ENCODE assay signal across 16 cellular contexts in the genomic region with DNA sequence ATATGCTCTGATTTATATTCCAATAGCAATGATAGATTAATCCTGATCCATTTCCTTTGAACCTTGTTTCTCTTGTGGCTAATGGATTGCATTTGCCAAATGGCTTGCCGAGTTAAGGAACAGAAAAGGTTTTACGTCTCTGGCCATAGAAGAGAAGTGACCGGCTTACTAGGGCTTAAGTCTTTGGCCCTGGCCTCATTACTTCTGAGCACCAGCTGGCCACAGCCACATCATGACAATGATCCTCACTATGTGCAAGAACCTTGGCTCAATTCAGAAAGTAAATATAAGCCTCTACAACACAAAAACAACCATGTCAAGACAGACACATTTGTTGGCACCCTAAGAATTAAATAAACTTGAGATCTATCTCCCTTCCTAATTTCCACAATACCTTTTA. TPM values are rescaled to one million over a fixed set of nuclear protein-coding genes. Genes with fewer than 3 reads are reported as not detected.
A peak's percentile ranks its signal among the peaks of the same experiment; 100 is the strongest.
DNase-seq lines count a peak whose midpoint lies in the region; ATAC-seq and TF ChIP-seq lines count a peak whose summit lies in the region.
"Had no signal": no experiment of that assay in that cellular context is flagged by ENCODE, and none has a peak within 500 bp of the region (broad histone marks: within the 10 kb centered on the region; RNA-seq: fewer than 3 reads in every experiment).

No MANE protein-coding gene starts in this region.

- TF ChIP-seq POLR2A in esophagus squamous epithelium (IDR thresholded peaks at IDR 0.05), result no peak

- H3K9ac ChIP-seq in SU-DHL-6 (ENCODE audit: low read length), result no peak overlapping the region
- H3K9ac ChIP-seq: BLaER1 treated with 17β-estradiol and CSF1 and Interleukin-3, amounts not matched to agents 10 nM and 100 nM had no signal

- H3F3A ChIP-seq in DOHH2 (ENCODE audit: control insufficient read depth, insufficient read depth), result peaks cover 31% of the 10 kb centered on the region
- peaks cover 40% of the 10 kb centered on the region for H3F3A ChIP-seq in SU-DHL-6 (ENCODE audit: insufficient read depth)

- intact Hi-C loops in esophagus squamous epithelium (cut with DNase I) (no loop called here), psoas muscle (cut with DNase I) (loop anchor here in 1 of 2 donors (5.0 kb wide), 1 partner anchor 43 kb away; no protein-coding TSS in a partner anchor)

- H2AFZ ChIP-seq in SU-DHL-6 (ENCODE audit: low read depth, low read length, severe bottlenecking), result no peak overlapping the region

- H3K27ac ChIP-seq in DOHH2 (ENCODE audit: low read depth, low read length), result no peak overlapping the region
- H3K27ac ChIP-seq in SU-DHL-6 (ENCODE audit: low read depth, low read length), result peak overlapping the region; percentile 36; the same call in 1 of the 2 replicates
- peak overlapping the region in 3 of 4 donors; percentile 16 to 79 (median 78) for H3K27ac ChIP-seq in esophagus squamous epithelium
- peak overlapping the region; percentile 13 for H3K27ac ChIP-seq in psoas muscle
- H3K27ac ChIP-seq: BLaER1 treated with 17β-estradiol and CSF1 and Interleukin-3, amounts not matched to agents 10 nM and 100 nM; SJCRH30 had no signal

- peaks cover 42% of the 10 kb centered on the region for H3K36me3 ChIP-seq in DOHH2 (ENCODE audit: control insufficient read depth, low read length)
- peaks cover 16% of the 10 kb centered on the region for H3K36me3 ChIP-seq in SU-DHL-6 (ENCODE audit: low read length)
- no peaks in the 10 kb centered on the region for H3K36me3 ChIP-seq in esophagus squamous epithelium
- H3K36me3 ChIP-seq in psoas muscle (ENCODE audit: insufficient read depth in 1 of 2, low read depth in 1 of 2), result no peaks in the 10 kb centered on the region
- H3K36me3 ChIP-seq: HAP-1, SJCRH30 had no signal

- WGBS in esophagus squamous epithelium, 2 donors, result 95% methylated on average over 3 of the region's 3 CpGs
- 29 to 45% (median 30%) methylated on average over 3 of the region's 3 CpGs for WGBS in psoas muscle, 3 donors

- H3K9me3 ChIP-seq in DOHH2 (ENCODE audit: control insufficient read depth, insufficient read depth, low read length) (no peaks in the 10 kb centered on the region), SU-DHL-6 (ENCODE audit: insufficient read depth, low read length) (no peaks in the 10 kb centered on the region), esophagus squamous epithelium (no peaks in the 10 kb centered on the region), psoas muscle (no peaks in the 10 kb centered on the region)
- H3K9me3 ChIP-seq: HAP-1, SJCRH30 had no signal

- TF ChIP-seq CTCF in DOHH2 (IDR thresholded peaks at IDR 0.05; ENCODE audit: low read depth, low read length, poor library complexity, severe bottlenecking) (no peak), SU-DHL-6 (IDR thresholded peaks at IDR 0.05; ENCODE audit: insufficient read depth, low read length, poor library complexity, severe bottlenecking) (no peak), esophagus squamous epithelium (IDR thresholded peaks at IDR 0.05) (no peak), psoas muscle (IDR thresholded peaks at IDR 0.05) (no peak)

- H4K20me1 ChIP-seq in DOHH2 (ENCODE audit: control insufficient read depth, insufficient read depth, low read depth, low read length), result no peaks in the 10 kb centered on the region
- H4K20me1 ChIP-seq in SU-DHL-6 (ENCODE audit: low read depth, low read length), result no peaks in the 10 kb centered on the region

- H3K79me2 ChIP-seq in DOHH2 (ENCODE audit: control insufficient read depth, low read length), result peaks cover 91% of the 10 kb centered on the region
- H3K79me2 ChIP-seq in SU-DHL-6 (ENCODE audit: insufficient read depth, low read length), result peaks cover 100% of the 10 kb centered on the region

- peak; percentile 71 to 80 (median 76) for ATAC-seq in psoas muscle

- H3K4me1 ChIP-seq in DOHH2 (ENCODE audit: control insufficient read depth, low read length) (peaks cover 81% of the 10 kb centered on the region), esophagus squamous epithelium (peaks cover 0 to 87% (median 3%) of the 10 kb centered on the region in 3 donors), psoas muscle (peaks cover 37% of the 10 kb centered on the region)

- DNase-seq in esophagus squamous epithelium (lab: John Stamatoyannopoulos, UW) (no peak), psoas muscle (no peak), NOMO-1 treated with DMSO at 0.1 percent for 48 hours (lab: John Stamatoyannopoulos, UW; ENCODE audit: unreplicated experiment) (no peak), occipital lobe (lab: John Stamatoyannopoulos, UW) (no peak), NCI-H2029 (lab: John Stamatoyannopoulos, UW) (no peak), RKO (ENCODE audit: low spot score) (no peak)
- DNase-seq: EL, NCI-H1930, NCI-H2171 treated with DMSO at 0.1 percent for 48 hours, NCI-H510A, NCI-H82, SJCRH30 had no signal

- peak overlapping the region; percentile 5; the same call in 1 of the 2 replicates for H3K4me3 ChIP-seq in DOHH2 (ENCODE audit: low read length)
- no peak overlapping the region for H3K4me3 ChIP-seq in SU-DHL-6 (ENCODE audit: insufficient read depth, low read length, poor library complexity, severe bottlenecking)
- H3K4me3 ChIP-seq in esophagus squamous epithelium, result no peak overlapping the region
- H3K4me3 ChIP-seq in psoas muscle, result no peak overlapping the region
- H3K4me3 ChIP-seq: BLaER1 treated with 17β-estradiol and CSF1 and Interleukin-3, amounts not matched to agents 10 nM and 100 nM; HAP-1; SJCRH30 had no signal

- H3K27me3 ChIP-seq in DOHH2 (ENCODE audit: control insufficient read depth, low read length) (no peaks in the 10 kb centered on the region), SU-DHL-6 (ENCODE audit: low read length) (no peaks in the 10 kb centered on the region), esophagus squamous epithelium (no peaks in the 10 kb centered on the region), psoas muscle (ENCODE audit: insufficient read depth in 3 of 3, low read length in 2 of 3) (no peaks in the 10 kb centered on the region)
- H3K27me3 ChIP-seq: SJCRH30 had no signal

- H3K9me2 ChIP-seq in DOHH2 (replicated peaks; ENCODE audit: control insufficient read depth, low read length), result no peaks in the 10 kb centered on the region
- H3K9me2 ChIP-seq in SU-DHL-6 (replicated peaks; ENCODE audit: insufficient read depth, low read length), result no peaks in the 10 kb centered on the region

- H3K4me2 ChIP-seq in DOHH2 (ENCODE audit: low read length) (peak overlapping the region; percentile 43), SU-DHL-6 (ENCODE audit: low read depth, low read length, poor library complexity, severe bottlenecking) (no peak overlapping the region)

RNA-seq across cellular contexts. Expression of a gene that starts 46.1 kb away (rescaled TPM):
- total RNA-seq in esophagus squamous epithelium (10 to 100 TPM in 2 of 4 donors, 1 to 10 TPM in 2; 5.8 to 25.7 (median 10.4) TPM), psoas muscle (10 to 100 TPM in 2 of 4 donors, 1 to 10 TPM in 2; 7.3 to 11.7 (median 10.3) TPM), occipital lobe (95.6 TPM)
- 1 to 10 TPM; 1.6 to 9.8 (median 3.3) TPM for polyA plus RNA-seq in psoas muscle
